18 cellular contexts compared by ENCODE assay signal in the genomic region with DNA sequence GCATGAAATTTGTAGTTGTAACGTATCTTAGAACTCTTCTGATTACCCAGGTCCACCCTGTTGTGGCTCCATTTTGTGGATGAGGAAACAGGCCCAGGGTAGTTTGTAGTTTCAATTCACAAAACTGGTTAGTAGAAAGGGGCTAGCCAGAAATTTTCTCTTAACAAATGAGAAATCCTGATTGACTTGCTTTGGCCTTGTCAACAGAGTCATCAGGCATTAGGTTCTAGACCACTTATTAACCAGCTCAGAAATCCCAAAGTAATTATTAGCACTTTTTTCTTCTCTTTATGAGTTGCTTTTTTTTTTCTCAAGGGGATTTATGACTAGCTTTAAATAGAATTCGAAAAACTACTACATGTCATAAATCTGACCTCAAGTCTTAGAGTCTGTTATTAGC.
DNase-seq lines count a peak whose midpoint lies in the region; ATAC-seq and TF ChIP-seq lines count a peak whose summit lies in the region.
"Had no signal": no experiment of that assay in that cellular context is flagged by ENCODE, and none has a peak within 500 bp of the region (broad histone marks: within the 10 kb centered on the region; RNA-seq: fewer than 3 reads in every experiment).

No MANE protein-coding gene starts in this region.

- H3K4me1 ChIP-seq in mucosa of descending colon (ENCODE audit: low read depth) = no peaks in the 10 kb centered on the region
- H3K4me1 ChIP-seq: BLaER1 had no signal

- H3K9me3 ChIP-seq in mucosa of descending colon = no peaks in the 10 kb centered on the region
- H3K9me3 ChIP-seq: BLaER1 had no signal

- no peaks in the 10 kb centered on the region for H3K36me3 ChIP-seq in mucosa of descending colon (ENCODE audit: low read depth)
- H3K36me3 ChIP-seq: BLaER1 had no signal

- H3K4me3 ChIP-seq in mucosa of descending colon = no peak overlapping the region
- H3K4me3 ChIP-seq: BLaER1 had no signal

- intact Hi-C loops in mucosa of descending colon (cut with DNase I, micrococcal nuclease) = no loop called here

- TF ChIP-seq CTCF in mucosa of descending colon (IDR thresholded peaks at IDR 0.05) = no peak

- DNase-seq in HCEC 1CT = no peak
- no peak for DNase-seq in GM19238 (ENCODE audit: insufficient read length, low spot score)
- DNase-seq in mucosa of descending colon = no peak
- DNase-seq: 8988T; CD4-positive, alpha-beta memory T cell; DMS153; DMS79; GDM1; GOT3; H7; Karpas-422; KBM-7 had no signal

- ATAC-seq in GM18861 (IDR thresholded peaks at IDR 0.05; ENCODE audit: unreplicated experiment) (peak; percentile 69), GM19463 (IDR thresholded peaks at IDR 0.05; ENCODE audit: unreplicated experiment) (peak; percentile 63), HG03460 (IDR thresholded peaks at IDR 0.05; ENCODE audit: unreplicated experiment) (peak; percentile 67), GM18498 (IDR thresholded peaks at IDR 0.05; ENCODE audit: unreplicated experiment) (no peak), mucosa of descending colon (no peak)
- ATAC-seq: HepG2 had no signal

Comparison
In these comparisons a context has a peak if more than half of its experiments do, and no peak if none do; other contexts are left out.
1. ATAC-seq: peak in GM18861 (single experiment), GM19463 (single experiment) and HG03460 (single experiment); none in GM18498 (single experiment) and mucosa of descending colon (single experiment).